24 cellular contexts compared by ENCODE assay signal in the genomic region with DNA sequence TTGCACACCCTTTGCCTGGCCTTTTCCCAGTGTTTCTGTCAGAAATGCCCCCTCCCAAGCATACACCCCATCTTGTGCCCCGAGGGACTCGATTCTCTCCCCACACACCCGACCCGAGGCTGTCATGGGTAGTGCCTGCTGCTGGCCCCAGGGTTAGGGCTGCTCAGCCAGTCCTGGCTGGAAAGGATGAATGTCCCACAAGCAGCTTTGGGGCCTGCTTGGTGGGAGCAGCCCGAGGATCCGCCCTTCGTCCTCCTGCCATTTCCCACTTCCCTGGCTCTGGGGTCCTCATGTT. TPM values are rescaled to one million over a fixed set of nuclear protein-coding genes. Genes with fewer than 3 reads are reported as not detected.
"Had no signal": no experiment of that assay in that cellular context is flagged by ENCODE, and none has a peak within 500 bp of the region (broad histone marks: within the 10 kb centered on the region; RNA-seq: fewer than 3 reads in every experiment).

No MANE protein-coding gene starts in this region.

- H3K9me3 ChIP-seq: colonic mucosa, esophagus squamous epithelium, gastrocnemius medialis, heart right ventricle, left ventricle myocardium inferior, lower lobe of right lung had no signal

- H3K27me3 ChIP-seq: colonic mucosa, dorsolateral prefrontal cortex had no signal

- H3K27ac ChIP-seq: colonic mucosa, epithelial cell of prostate, esophagus squamous epithelium, gastrocnemius medialis, heart right ventricle, left ventricle myocardium inferior, lower lobe of right lung had no signal

- H3K4me3 ChIP-seq: colonic mucosa, dorsolateral prefrontal cortex, esophagus squamous epithelium, gastrocnemius medialis, heart right ventricle, left ventricle myocardium inferior, lower lobe of right lung had no signal

- ATAC-seq: effector memory CD8-positive, alpha-beta T cell; esophagus mucosa; gastrocnemius medialis; heart right ventricle; left cardiac atrium; lower lobe of right lung had no signal

- H3K9me3 Mint-ChIP-seq: effector memory CD8-positive, alpha-beta T cell; endodermal cell had no signal

- H3K36me3 ChIP-seq: colonic mucosa, esophagus squamous epithelium, gastrocnemius medialis, heart right ventricle, left ventricle myocardium inferior, lower lobe of right lung had no signal

- H3K27ac Mint-ChIP-seq: effector memory CD8-positive, alpha-beta T cell; endodermal cell had no signal

- H3K4me1 ChIP-seq: colonic mucosa, esophagus squamous epithelium, gastrocnemius medialis, heart right ventricle, left ventricle myocardium inferior, lower lobe of right lung had no signal

- DNase-seq: colonic mucosa; dermis blood vessel endothelial cell; effector CD8-positive, alpha-beta T cell; effector memory CD8-positive, alpha-beta T cell; endodermal cell; erythroblast; esophagus squamous epithelium; foreskin fibroblast; foreskin melanocyte; gastrocnemius medialis; glutamatergic neuron; heart right ventricle; hippocampal formation; left cardiac atrium; left ventricle myocardium inferior; lower lobe of right lung; mesendoderm; midbrain had no signal

- H3K4me3 Mint-ChIP-seq: effector memory CD8-positive, alpha-beta T cell; endodermal cell had no signal

RNA-seq across cellular contexts. Expression of a gene that starts 55.0 kb away (rescaled TPM):
- total RNA-seq: glomerular endothelial cell, lung microvascular endothelial cell, mononuclear cell had no signal
